8 cellular contexts compared by ENCODE assay signal in genomic region chr10:104337527-104337984, GRCh38. TPM values are rescaled to one million over a fixed set of nuclear protein-coding genes. Genes with fewer than 3 reads are reported as not detected.
A peak's percentile ranks its signal among the peaks of the same experiment; 100 is the strongest.
DNase-seq lines count a peak whose midpoint lies in the region; ATAC-seq and TF ChIP-seq lines count a peak whose summit lies in the region.

No MANE protein-coding gene starts in this region.

- H3K79me2 ChIP-seq in fibroblast of lung (ENCODE audit: control insufficient read depth, insufficient read depth, low read length) (peaks cover 56% of the 10 kb centered on the region), neural cell (replicated peaks; ENCODE audit: insufficient read depth, low read length) (no peaks in the 10 kb centered on the region)

- peak overlapping the region; percentile 98 for H3K9ac ChIP-seq in fibroblast of lung (ENCODE audit: insufficient read depth, low read length)
- H3K9ac ChIP-seq in neural cell (ENCODE audit: low read length), result peak overlapping the region; percentile 60

- TF ChIP-seq EP300 in neural cell (conservative IDR thresholded peaks at IDR 0.05; ENCODE audit: poor library complexity, severe bottlenecking), result no peak

- peak; percentile 2 for ATAC-seq in CD4-positive, alpha-beta T cell (ENCODE audit: poor library complexity)
- ATAC-seq in GM19397 (IDR thresholded peaks at IDR 0.05; ENCODE audit: unreplicated experiment) (peak; percentile 44), HG03378 (IDR thresholded peaks at IDR 0.05; ENCODE audit: unreplicated experiment) (peak; percentile 34), T-helper 17 cell (peak; percentile 29)

- H3K4me3 ChIP-seq in fibroblast of lung (replicated peaks in 1 of 4; ENCODE audit: control extremely low read depth in 1 of 4, insufficient read depth in 1 of 4, low read depth in 3 of 4, low read length in 4 of 4), result peak overlapping the region; percentile 86 to 97 (median 94)
- peak overlapping the region; percentile 93 for H3K4me3 ChIP-seq in neural cell (ENCODE audit: low read length)

- no peak overlapping the region for H2AFZ ChIP-seq in fibroblast of lung (ENCODE audit: low read length)
- H2AFZ ChIP-seq in neural cell (ENCODE audit: low read depth, low read length), result peak overlapping the region; percentile 45

- no peaks in the 10 kb centered on the region for H3K27me3 Mint-ChIP-seq in CD4-positive, alpha-beta T cell
- peaks cover 5% of the 10 kb centered on the region for H3K27me3 Mint-ChIP-seq in T-helper 17 cell

- POLR2A ChIA-PET in CD4-positive, alpha-beta T cell (lab: Charles Lee), result interaction anchor here (1.1 to 7.2 kb wide), 14 partner anchors 9 to 216 kb away, joined by 3 to 99 read pairs (median 13); partner anchors contain the start of genes CFAP58, GSTO1, GSTO2 and SFR1

- peaks cover 1% of the 10 kb centered on the region for H3K36me3 ChIP-seq in fibroblast of lung (ENCODE audit: control insufficient read depth, insufficient read depth, low read length)
- H3K36me3 ChIP-seq in neural cell (ENCODE audit: insufficient read depth, low read length), result no peaks in the 10 kb centered on the region

- CTCF ChIA-PET in CD4-positive, alpha-beta T cell (lab: Charles Lee), result interaction anchor here (0.8 to 6.0 kb wide), 8 partner anchors 8 to 63 kb away, joined by 3 to 37 read pairs (median 4); partner anchors contain the start of gene CFAP58

- DNase-seq in CD4-positive, alpha-beta T cell, result no peak
- DNase-seq in T-helper 17 cell (no peak), fibroblast of lung (ENCODE audit: low read depth in 2 of 2) (peak in 1 of 2 donors; percentile 39), NCI-H187 (lab: John Stamatoyannopoulos, UW) (no peak), NCI-H2081 treated with DMSO at 0.1 percent for 48 hours (lab: John Stamatoyannopoulos, UW) (no peak)

- H3K27ac Mint-ChIP-seq in CD4-positive, alpha-beta T cell, result peak overlapping the region; percentile 88
- peak overlapping the region; percentile 97 for H3K27ac Mint-ChIP-seq in T-helper 17 cell

- intact Hi-C loops in CD4-positive, alpha-beta T cell (cut with DNase I, micrococcal nuclease), result loop anchor here in 1 of 2 experiments (5.0 kb wide), 1 partner anchor 105 kb away; the partner anchor contains the start of gene CFAP43

- no peaks in the 10 kb centered on the region for H3K9me3 ChIP-seq in CD4-positive, alpha-beta T cell (ENCODE audit: control insufficient read depth, low read length)
- H3K9me3 ChIP-seq in T-helper 17 cell (ENCODE audit: control insufficient read depth, low read length, poor library complexity, severe bottlenecking), result no peaks in the 10 kb centered on the region
- H3K9me3 ChIP-seq in fibroblast of lung (ENCODE audit: control insufficient read depth, insufficient read depth, low read depth, low read length), result no peaks in the 10 kb centered on the region
- no peaks in the 10 kb centered on the region for H3K9me3 ChIP-seq in neural cell (ENCODE audit: low read length)

- peak overlapping the region; percentile 92 for H3K27ac ChIP-seq in CD4-positive, alpha-beta T cell (ENCODE audit: low read depth, low read length)
- H3K27ac ChIP-seq in fibroblast of lung (ENCODE audit: insufficient read depth, low read length) (peak overlapping the region; percentile 99), neural cell (ENCODE audit: low read length) (no peak overlapping the region)

- H3K9me2 ChIP-seq in neural cell (ENCODE audit: insufficient read depth, low read length), result no peaks in the 10 kb centered on the region

- H3K4me2 ChIP-seq in fibroblast of lung (ENCODE audit: extremely low read depth, insufficient read depth, low read length) (peak overlapping the region; percentile 93), neural cell (ENCODE audit: low read length) (peak overlapping the region; percentile 53)

- no peaks in the 10 kb centered on the region for H3K9me3 Mint-ChIP-seq in CD4-positive, alpha-beta T cell

- peaks cover 33% of the 10 kb centered on the region for H3K36me3 Mint-ChIP-seq in CD4-positive, alpha-beta T cell (ENCODE audit: low read depth)
- no peaks in the 10 kb centered on the region for H3K36me3 Mint-ChIP-seq in T-helper 17 cell (ENCODE audit: low read depth)

- H3K4me1 Mint-ChIP-seq in CD4-positive, alpha-beta T cell (ENCODE audit: low read depth), result peaks cover 63% of the 10 kb centered on the region
- H3K4me1 Mint-ChIP-seq in T-helper 17 cell, result peaks cover 46% of the 10 kb centered on the region

- TF ChIP-seq RAD21 in neural cell (conservative IDR thresholded peaks at IDR 0.05), result no peak

- H3K27me3 ChIP-seq in CD4-positive, alpha-beta T cell (ENCODE audit: control insufficient read depth, insufficient read depth, low read length), result no peaks in the 10 kb centered on the region
- H3K27me3 ChIP-seq in fibroblast of lung (ENCODE audit: control insufficient read depth, insufficient read depth, low read length), result no peaks in the 10 kb centered on the region
- H3K27me3 ChIP-seq in neural cell (ENCODE audit: insufficient read depth, low read depth, low read length), result peaks cover 48% of the 10 kb centered on the region

- H4K20me1 ChIP-seq in fibroblast of lung (ENCODE audit: control insufficient read depth, extremely low read depth, insufficient read depth, low read length) (no peaks in the 10 kb centered on the region), neural cell (ENCODE audit: insufficient read depth) (no peaks in the 10 kb centered on the region)

- H3K4me3 Mint-ChIP-seq in CD4-positive, alpha-beta T cell, result peak overlapping the region; percentile 96
- H3K4me3 Mint-ChIP-seq in T-helper 17 cell, result peak overlapping the region; percentile 98

- no peak for TF ChIP-seq CTCF in CD4-positive, alpha-beta T cell (IDR thresholded peaks at IDR 0.05)
- no peak for TF ChIP-seq CTCF in fibroblast of lung (conservative IDR thresholded peaks at IDR 0.05 in 1 of 2, IDR thresholded peaks at IDR 0.05 in 1 of 2; ENCODE audit: low read depth in 1 of 2, low read length in 2 of 2)
- TF ChIP-seq CTCF in neural cell (IDR thresholded peaks at IDR 0.05; ENCODE audit: poor library complexity, severe bottlenecking), result no peak

- H3F3A ChIP-seq in neural cell (ENCODE audit: insufficient read depth, low read length, poor library complexity, severe bottlenecking), result no peaks in the 10 kb centered on the region

- peaks cover 30% of the 10 kb centered on the region for H3K4me1 ChIP-seq in fibroblast of lung (ENCODE audit: control insufficient read depth, extremely low read depth, insufficient read depth, low read length)

TF ChIP-seq in neural cell, 6 proteins besides CTCF, POLR2A, EP300 and RAD21:
- TF ChIP-seq SMC3 (conservative IDR thresholded peaks at IDR 0.05; ENCODE audit: poor library complexity) (no peak), REST (IDR thresholded peaks at IDR 0.05; ENCODE audit: borderline replicate concordance) (no peak), MXI1 (conservative IDR thresholded peaks at IDR 0.05; ENCODE audit: poor library complexity, severe bottlenecking) (no peak), TAF1 (IDR thresholded peaks at IDR 0.05; ENCODE audit: low read depth) (no peak), POLR2AphosphoS5 (IDR thresholded peaks at IDR 0.05) (no peak), EZH2 (IDR thresholded peaks at IDR 0.05; ENCODE audit: borderline replicate concordance, insufficient read depth, low read length, poor library complexity, severe bottlenecking) (no peak)
TF ChIP-seq in neural cell: peak in this region for 0.

RNA-seq across cellular contexts. Expression of gene ITPRIP, which starts 0.7 kb away (rescaled TPM):
- 100 to 1,000 TPM; 127 to 133 TPM for total RNA-seq in CD4-positive, alpha-beta T cell
- total RNA-seq in T-helper 17 cell (10 to 100 TPM; 30.6 to 47.1 TPM), fibroblast of lung (5.4 and 6.8 TPM in 2 replicates)
- polyA plus RNA-seq in fibroblast of lung (11.1 and 18.8 TPM in 2 replicates), neural cell (1.5 and 2.2 TPM in 2 replicates)
- polyA plus RNA-seq in fibroblast of lung (2012), result 11.1 and 18.6 TPM in 2 replicates
- polyA minus RNA-seq in fibroblast of lung (ENCODE audit: low replicate concordance) (23.7 and 30.0 TPM in 2 replicates), neural cell (8.6 and 10.2 TPM in 2 replicates)

RNA-seq across cellular contexts. Expression of gene CFAP58, which starts 16.1 kb away (rescaled TPM):
- total RNA-seq in CD4-positive, alpha-beta T cell, result not detected
- total RNA-seq in T-helper 17 cell, result not detected
- total RNA-seq in fibroblast of lung, result 0.26 and 0.33 TPM in 2 replicates
- 0.24 and 0.42 TPM in 2 replicates for polyA plus RNA-seq in fibroblast of lung
- polyA plus RNA-seq in fibroblast of lung (2012), result 0.20 and 0.54 TPM in 2 replicates
- not detected in 2 replicates for polyA minus RNA-seq in fibroblast of lung (ENCODE audit: low replicate concordance)
- 0.10 TPM in 1 of 2 replicates, not detected in the other for polyA plus RNA-seq in neural cell
- polyA minus RNA-seq in neural cell, result 0.23 and 0.49 TPM in 2 replicates
